16 cellular contexts compared by ENCODE assay signal in genomic region chr3:145869958-145870357, GRCh38.
DNase-seq lines count a peak whose midpoint lies in the region; ATAC-seq and TF ChIP-seq lines count a peak whose summit lies in the region.
"Had no signal": no experiment of that assay in that cellular context is flagged by ENCODE, and none has a peak within 500 bp of the region (broad histone marks: within the 10 kb centered on the region; RNA-seq: fewer than 3 reads in every experiment).

No MANE protein-coding gene starts in this region.

- H3K27me3 Mint-ChIP-seq in Calu3 (ENCODE audit: unreplicated experiment): no peaks in the 10 kb centered on the region
- H3K27me3 Mint-ChIP-seq: activated CD4-positive, alpha-beta memory T cell treated with anti-CD3 and anti-CD28 coated beads, Interleukin-2, amount 10 ng/mL, durations not matched to agents 7 days and 5 days had no signal

- H3K9me3 Mint-ChIP-seq in Calu3 (ENCODE audit: low read depth, unreplicated experiment): no peaks in the 10 kb centered on the region
- H3K9me3 Mint-ChIP-seq: activated CD4-positive, alpha-beta memory T cell treated with anti-CD3 and anti-CD28 coated beads, Interleukin-2, amount 10 ng/mL, durations not matched to agents 7 days and 5 days; nephron; T-helper 1 cell treated with Interleukin-12 subunit alpha and Interleukin-12 subunit beta and Interleukin-4 antibody, amounts not matched to agents 30 μg/mL and 1 μg/mL, for 36 hours had no signal

- TF ChIP-seq CTCF in GM06990 (IDR thresholded peaks at IDR 0.05; ENCODE audit: insufficient read depth, low read length, poor library complexity, severe bottlenecking) (no peak), suprapubic skin (IDR thresholded peaks at IDR 0.05) (no peak), Calu3 (IDR thresholded peaks at IDR 0.05; ENCODE audit: unreplicated experiment) (no peak)

- BruUV-seq in Calu3 (replicated peaks; lab: Mats Ljungman, UMichigan): no TSS peak

- no peak for TF ChIP-seq POLR2A in suprapubic skin (IDR thresholded peaks at IDR 0.05)

- H3K27ac ChIP-seq in suprapubic skin: no peak overlapping the region
- H3K27ac ChIP-seq: heart left ventricle, skin epidermis, upper lobe of right lung had no signal

- H3K4me1 ChIP-seq in suprapubic skin: no peaks in the 10 kb centered on the region
- H3K4me1 ChIP-seq: heart left ventricle, upper lobe of right lung had no signal

- no peak for TF ChIP-seq EP300 in suprapubic skin (IDR thresholded peaks at IDR 0.05)

- WGBS in suprapubic skin: 62% methylated on average over 1 of the region's 1 CpG

- no peaks in the 10 kb centered on the region for H3K9me3 ChIP-seq in suprapubic skin

- H3K36me3 Mint-ChIP-seq in Calu3 (ENCODE audit: insufficient read depth, unreplicated experiment): no peaks in the 10 kb centered on the region

- no peak overlapping the region for H3K4me3 ChIP-seq in GM06990 (replicated peaks; ENCODE audit: low read depth, low read length)
- H3K4me3 ChIP-seq in suprapubic skin: no peak overlapping the region
- H3K4me3 ChIP-seq: heart left ventricle, skin epidermis, upper lobe of right lung had no signal

- no peaks in the 10 kb centered on the region for H3K4me1 Mint-ChIP-seq in Calu3 (ENCODE audit: low read depth, unreplicated experiment)
- H3K4me1 Mint-ChIP-seq: activated CD4-positive, alpha-beta memory T cell treated with anti-CD3 and anti-CD28 coated beads, Interleukin-2, amount 10 ng/mL, durations not matched to agents 7 days and 5 days had no signal

- H3K4me3 Mint-ChIP-seq in Calu3 (ENCODE audit: low read depth, unreplicated experiment): no peak overlapping the region
- H3K4me3 Mint-ChIP-seq: activated CD4-positive, alpha-beta memory T cell treated with anti-CD3 and anti-CD28 coated beads, Interleukin-2, amount 10 ng/mL, durations not matched to agents 7 days and 5 days; nephron; T-helper 1 cell treated with Interleukin-12 subunit alpha and Interleukin-12 subunit beta and Interleukin-4 antibody, amounts not matched to agents 30 μg/mL and 1 μg/mL, for 36 hours had no signal

- DNase-seq in GM06990 (ENCODE audit: extremely low read depth, insufficient read length): peak; percentile 15
- DNase-seq in mesenteric fat pad (ENCODE audit: low spot score): no peak
- DNase-seq in suprapubic skin (ENCODE audit: low spot score in 2 of 2): no peak
- DNase-seq in NOMO-1 treated with dmso at 0.1 percent for 144 hours (lab: John Stamatoyannopoulos, UW; ENCODE audit: unreplicated experiment): no peak
- DNase-seq in Calu3: no peak
- DNase-seq: activated CD4-positive, alpha-beta memory T cell treated with anti-CD3 and anti-CD28 coated beads, Interleukin-2, amount 10 ng/mL, durations not matched to agents 7 days and 5 days; activated naive CD4-positive, alpha-beta T cell; heart left ventricle; left ventricle myocardium superior; upper lobe of right lung had no signal

- CTCF ChIA-PET in Calu3 (lab: Charles Lee): interaction anchor here (0.6 kb wide), 1 partner anchor 1607 kb away, joined by 3 read pairs; no protein-coding TSS in a partner anchor

- H3K36me3 ChIP-seq in GM06990 (ENCODE audit: control insufficient read depth, insufficient read depth, low read length) (no peaks in the 10 kb centered on the region), suprapubic skin (no peaks in the 10 kb centered on the region)
- H3K36me3 ChIP-seq: heart left ventricle, upper lobe of right lung had no signal

- no peak overlapping the region for H3K27ac Mint-ChIP-seq in Calu3 (ENCODE audit: unreplicated experiment)
- H3K27ac Mint-ChIP-seq: activated CD4-positive, alpha-beta memory T cell treated with anti-CD3 and anti-CD28 coated beads, Interleukin-2, amount 10 ng/mL, durations not matched to agents 7 days and 5 days; nephron; T-helper 1 cell treated with Interleukin-12 subunit alpha and Interleukin-12 subunit beta and Interleukin-4 antibody, amounts not matched to agents 30 μg/mL and 1 μg/mL, for 36 hours had no signal

- H3K27me3 ChIP-seq in GM06990 (replicated peaks; ENCODE audit: control insufficient read depth, insufficient read depth, low read length): no peaks in the 10 kb centered on the region
- no peaks in the 10 kb centered on the region for H3K27me3 ChIP-seq in suprapubic skin
- H3K27me3 ChIP-seq: heart left ventricle, upper lobe of right lung had no signal

- peak; percentile 60 for ATAC-seq in GM19351 (IDR thresholded peaks at IDR 0.05; ENCODE audit: unreplicated experiment)
- peak; percentile 89 for ATAC-seq in HG02759 (IDR thresholded peaks at IDR 0.05; ENCODE audit: unreplicated experiment)
- peak; percentile 85 for ATAC-seq in HG03432 (IDR thresholded peaks at IDR 0.05; ENCODE audit: unreplicated experiment)
- ATAC-seq: heart left ventricle, left ventricle myocardium superior, upper lobe of right lung had no signal

- intact Hi-C loops in Calu3 (cut with micrococcal nuclease; ENCODE audit: unreplicated experiment): no loop called here
